1 cellular context compared by ENCODE assay signal in the genomic region with DNA sequence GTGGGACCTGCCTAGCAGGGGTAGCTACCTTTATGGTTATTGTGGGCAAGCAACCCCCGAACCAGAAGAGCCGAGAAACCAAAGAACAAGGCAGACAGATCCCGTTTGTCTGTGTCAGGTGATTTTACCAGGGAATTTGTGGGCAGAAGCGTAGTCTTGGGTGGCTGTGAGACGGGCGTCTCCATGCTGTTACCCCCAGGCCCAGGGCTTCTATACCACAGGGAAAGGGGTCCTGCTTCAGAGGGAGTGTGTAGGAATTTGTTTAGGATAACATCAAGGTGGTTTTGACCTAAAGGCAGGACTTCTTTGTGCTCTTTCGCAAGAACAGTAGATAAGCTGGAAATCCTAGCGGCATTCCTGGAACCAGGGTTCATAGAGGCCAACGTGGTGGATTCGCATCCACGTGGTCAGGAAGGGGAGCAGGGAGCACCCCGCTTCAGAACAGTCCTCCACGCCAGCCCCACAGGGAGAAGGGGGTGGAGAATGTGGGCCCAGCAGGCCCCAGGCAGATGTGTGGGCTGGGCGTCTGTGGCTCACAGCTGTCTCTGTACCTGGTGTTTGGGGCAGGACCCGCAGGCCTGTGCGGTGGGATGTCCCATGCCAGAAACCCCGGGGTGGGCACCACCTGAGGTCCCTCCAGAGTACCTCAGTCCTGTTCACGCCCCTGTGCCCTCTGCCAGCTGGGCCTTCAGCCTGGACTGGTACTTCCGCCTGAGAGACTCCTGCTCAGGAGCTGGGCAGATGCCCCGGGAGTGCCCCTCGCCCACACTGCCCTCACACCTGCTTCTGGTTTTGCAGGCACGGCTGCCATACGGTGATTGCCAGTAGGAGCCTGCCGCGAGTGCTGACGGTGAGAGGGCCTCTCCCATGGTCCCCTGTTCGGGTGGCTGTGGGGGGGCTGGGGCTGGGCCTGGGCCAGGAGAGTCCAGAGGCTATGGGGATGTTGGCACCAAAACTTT.
A peak's percentile ranks its signal among the peaks of the same experiment; 100 is the strongest.
TF ChIP-seq lines count a peak whose summit lies in the region.

No MANE protein-coding gene starts in this region.

TF ChIP-seq in HepG2, 621 proteins besides CTCF, POLR2A, EP300 and RAD21 (continued from another document and continues in another):
- TF ChIP-seq, protein P1, sequence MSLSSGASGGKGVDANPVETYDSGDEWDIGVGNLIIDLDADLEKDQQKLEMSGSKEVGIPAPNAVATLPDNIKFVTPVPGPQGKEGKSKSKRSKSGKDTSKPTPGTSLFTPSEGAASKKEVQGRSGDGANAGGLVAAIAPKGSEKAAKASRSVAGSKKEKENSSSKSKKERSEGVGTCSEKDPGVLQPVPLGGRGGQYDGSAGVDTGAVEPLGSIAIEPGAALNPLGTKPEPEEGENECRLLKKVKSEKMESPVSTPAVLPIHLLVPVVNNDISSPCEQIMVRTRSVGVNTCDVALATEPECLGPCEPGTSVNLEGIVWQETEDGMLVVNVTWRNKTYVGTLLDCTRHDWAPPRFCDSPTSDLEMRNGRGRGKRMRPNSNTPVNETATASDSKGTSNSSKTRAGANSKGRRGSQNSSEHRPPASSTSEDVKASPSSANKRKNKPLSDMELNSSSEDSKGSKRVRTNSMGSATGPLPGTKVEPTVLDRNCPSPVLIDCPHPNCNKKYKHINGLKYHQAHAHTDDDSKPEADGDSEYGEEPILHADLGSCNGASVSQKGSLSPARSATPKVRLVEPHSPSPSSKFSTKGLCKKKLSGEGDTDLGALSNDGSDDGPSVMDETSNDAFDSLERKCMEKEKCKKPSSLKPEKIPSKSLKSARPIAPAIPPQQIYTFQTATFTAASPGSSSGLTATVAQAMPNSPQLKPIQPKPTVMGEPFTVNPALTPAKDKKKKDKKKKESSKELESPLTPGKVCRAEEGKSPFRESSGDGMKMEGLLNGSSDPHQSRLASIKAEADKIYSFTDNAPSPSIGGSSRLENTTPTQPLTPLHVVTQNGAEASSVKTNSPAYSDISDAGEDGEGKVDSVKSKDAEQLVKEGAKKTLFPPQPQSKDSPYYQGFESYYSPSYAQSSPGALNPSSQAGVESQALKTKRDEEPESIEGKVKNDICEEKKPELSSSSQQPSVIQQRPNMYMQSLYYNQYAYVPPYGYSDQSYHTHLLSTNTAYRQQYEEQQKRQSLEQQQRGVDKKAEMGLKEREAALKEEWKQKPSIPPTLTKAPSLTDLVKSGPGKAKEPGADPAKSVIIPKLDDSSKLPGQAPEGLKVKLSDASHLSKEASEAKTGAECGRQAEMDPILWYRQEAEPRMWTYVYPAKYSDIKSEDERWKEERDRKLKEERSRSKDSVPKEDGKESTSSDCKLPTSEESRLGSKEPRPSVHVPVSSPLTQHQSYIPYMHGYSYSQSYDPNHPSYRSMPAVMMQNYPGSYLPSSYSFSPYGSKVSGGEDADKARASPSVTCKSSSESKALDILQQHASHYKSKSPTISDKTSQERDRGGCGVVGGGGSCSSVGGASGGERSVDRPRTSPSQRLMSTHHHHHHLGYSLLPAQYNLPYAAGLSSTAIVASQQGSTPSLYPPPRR (CRISPR knock-in tag; IDR thresholded peaks at IDR 0.05; ENCODE audit: borderline replicate concordance) = peak; percentile 82
- TF ChIP-seq ZSCAN30 (CRISPR knock-in tag; IDR thresholded peaks at IDR 0.05) = 0 out of 2 replicates have a peak, but pooled peaks have one; percentile 13
- TF ChIP-seq, protein P2, sequence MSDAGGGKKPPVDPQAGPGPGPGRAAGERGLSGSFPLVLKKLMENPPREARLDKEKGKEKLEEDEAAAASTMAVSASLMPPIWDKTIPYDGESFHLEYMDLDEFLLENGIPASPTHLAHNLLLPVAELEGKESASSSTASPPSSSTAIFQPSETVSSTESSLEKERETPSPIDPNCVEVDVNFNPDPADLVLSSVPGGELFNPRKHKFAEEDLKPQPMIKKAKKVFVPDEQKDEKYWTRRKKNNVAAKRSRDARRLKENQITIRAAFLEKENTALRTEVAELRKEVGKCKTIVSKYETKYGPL (CRISPR knock-in tag; IDR thresholded peaks at IDR 0.05) = no peak; the same call in 1 of the 2 replicates
- TF ChIP-seq ATM (IDR thresholded peaks at IDR 0.05; ENCODE audit: borderline replicate concordance) = no peak
- no peak for TF ChIP-seq SRSF1 (optimal IDR thresholded peaks at IDR 0.05; ENCODE audit: low read depth, low read length)
- TF ChIP-seq, protein P3, sequence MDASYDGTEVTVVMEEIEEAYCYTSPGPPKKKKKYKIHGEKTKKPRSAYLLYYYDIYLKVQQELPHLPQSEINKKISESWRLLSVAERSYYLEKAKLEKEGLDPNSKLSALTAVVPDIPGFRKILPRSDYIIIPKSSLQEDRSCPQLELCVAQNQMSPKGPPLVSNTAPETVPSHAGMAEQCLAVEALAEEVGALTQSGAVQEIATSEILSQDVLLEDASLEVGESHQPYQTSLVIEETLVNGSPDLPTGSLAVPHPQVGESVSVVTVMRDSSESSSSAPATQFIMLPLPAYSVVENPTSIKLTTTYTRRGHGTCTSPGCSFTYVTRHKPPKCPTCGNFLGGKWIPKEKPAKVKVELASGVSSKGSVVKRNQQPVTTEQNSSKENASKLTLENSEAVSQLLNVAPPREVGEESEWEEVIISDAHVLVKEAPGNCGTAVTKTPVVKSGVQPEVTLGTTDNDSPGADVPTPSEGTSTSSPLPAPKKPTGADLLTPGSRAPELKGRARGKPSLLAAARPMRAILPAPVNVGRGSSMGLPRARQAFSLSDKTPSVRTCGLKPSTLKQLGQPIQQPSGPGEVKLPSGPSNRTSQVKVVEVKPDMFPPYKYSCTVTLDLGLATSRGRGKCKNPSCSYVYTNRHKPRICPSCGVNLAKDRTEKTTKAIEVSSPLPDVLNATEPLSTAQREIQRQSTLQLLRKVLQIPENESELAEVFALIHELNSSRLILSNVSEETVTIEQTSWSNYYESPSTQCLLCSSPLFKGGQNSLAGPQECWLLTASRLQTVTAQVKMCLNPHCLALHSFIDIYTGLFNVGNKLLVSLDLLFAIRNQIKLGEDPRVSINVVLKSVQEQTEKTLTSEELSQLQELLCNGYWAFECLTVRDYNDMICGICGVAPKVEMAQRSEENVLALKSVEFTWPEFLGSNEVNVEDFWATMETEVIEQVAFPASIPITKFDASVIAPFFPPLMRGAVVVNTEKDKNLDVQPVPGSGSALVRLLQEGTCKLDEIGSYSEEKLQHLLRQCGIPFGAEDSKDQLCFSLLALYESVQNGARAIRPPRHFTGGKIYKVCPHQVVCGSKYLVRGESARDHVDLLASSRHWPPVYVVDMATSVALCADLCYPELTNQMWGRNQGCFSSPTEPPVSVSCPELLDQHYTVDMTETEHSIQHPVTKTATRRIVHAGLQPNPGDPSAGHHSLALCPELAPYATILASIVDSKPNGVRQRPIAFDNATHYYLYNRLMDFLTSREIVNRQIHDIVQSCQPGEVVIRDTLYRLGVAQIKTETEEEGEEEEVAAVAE (CRISPR knock-in tag; IDR thresholded peaks at IDR 0.05; ENCODE audit: borderline replicate concordance) = peak; percentile 89
- no peak for TF ChIP-seq SOX6 (IDR thresholded peaks at IDR 0.05)
- TF ChIP-seq SOX6 (CRISPR knock-in tag; IDR thresholded peaks at IDR 0.05) = peak; percentile 89
- no peak for TF ChIP-seq ZNF274 (CRISPR knock-in tag; IDR thresholded peaks at IDR 0.05)
- no peak for TF ChIP-seq ZNF883 (CRISPR knock-in tag; IDR thresholded peaks at IDR 0.05; ENCODE audit: not compliant biosample characterization)
- TF ChIP-seq MIER2 (CRISPR knock-in tag; IDR thresholded peaks at IDR 0.05) = peak; percentile 64; the same call in 1 of the 2 replicates
- peak; percentile 45; the same call in 1 of the 2 replicates for TF ChIP-seq ZNF768 (CRISPR knock-in tag; IDR thresholded peaks at IDR 0.05)
- TF ChIP-seq ZNF441 (CRISPR knock-in tag; IDR thresholded peaks at IDR 0.05; ENCODE audit: borderline replicate concordance) = 0 out of 2 replicates have a peak, but pooled peaks have one; percentile 18
- no peak for TF ChIP-seq ATF7 (IDR thresholded peaks at IDR 0.05)
- 0 out of 2 replicates have a peak, but pooled peaks have one; percentile 70 for TF ChIP-seq ATF7 (CRISPR knock-in tag; IDR thresholded peaks at IDR 0.05)
- no peak for TF ChIP-seq ZNF557 (CRISPR knock-in tag; IDR thresholded peaks at IDR 0.05)
- peak; percentile 88; the same call in 1 of the 2 replicates for TF ChIP-seq MIER3 (CRISPR knock-in tag; IDR thresholded peaks at IDR 0.05; ENCODE audit: borderline replicate concordance)
- TF ChIP-seq KLF16 (CRISPR knock-in tag; IDR thresholded peaks at IDR 0.05) = peak in 1 of 2 experiments; percentile 96; a peak in 2 of 4 replicates
- peak; percentile 97 for TF ChIP-seq RARA (CRISPR knock-in tag; IDR thresholded peaks at IDR 0.05)
- TF ChIP-seq CREB1 (IDR thresholded peaks at IDR 0.05) = no peak
- TF ChIP-seq CREB1 (CRISPR knock-in tag; IDR thresholded peaks at IDR 0.05) = peak; percentile 57; the same call in 1 of the 2 replicates
- peak; percentile 52; the same call in 1 of the 2 replicates for TF ChIP-seq ZNF816 (CRISPR knock-in tag; IDR thresholded peaks at IDR 0.05; ENCODE audit: borderline replicate concordance)
- TF ChIP-seq RCOR2 (CRISPR knock-in tag; IDR thresholded peaks at IDR 0.05) = peak; percentile 79
- peak; percentile 96 for TF ChIP-seq RXRA (CRISPR knock-in tag; IDR thresholded peaks at IDR 0.05)
- TF ChIP-seq FOSL2 (CRISPR knock-in tag; IDR thresholded peaks at IDR 0.05) = peak; percentile 83
- TF ChIP-seq ZNF496 (CRISPR knock-in tag; IDR thresholded peaks at IDR 0.05; ENCODE audit: insufficient replicate concordance) = no peak
- no peak for TF ChIP-seq ZNF44 (CRISPR knock-in tag; IDR thresholded peaks at IDR 0.05)
- 0 out of 2 replicates have a peak, but pooled peaks have one; percentile 49 for TF ChIP-seq ZNF431 (CRISPR knock-in tag; IDR thresholded peaks at IDR 0.05; ENCODE audit: borderline replicate concordance, low read depth)
- 0 out of 2 replicates have a peak, but pooled peaks have one; percentile 44 for TF ChIP-seq MEF2D (CRISPR knock-in tag; IDR thresholded peaks at IDR 0.05)
- TF ChIP-seq HMGA1 (CRISPR knock-in tag; conservative IDR thresholded peaks at IDR 0.05) = no peak
- TF ChIP-seq, protein P4, sequence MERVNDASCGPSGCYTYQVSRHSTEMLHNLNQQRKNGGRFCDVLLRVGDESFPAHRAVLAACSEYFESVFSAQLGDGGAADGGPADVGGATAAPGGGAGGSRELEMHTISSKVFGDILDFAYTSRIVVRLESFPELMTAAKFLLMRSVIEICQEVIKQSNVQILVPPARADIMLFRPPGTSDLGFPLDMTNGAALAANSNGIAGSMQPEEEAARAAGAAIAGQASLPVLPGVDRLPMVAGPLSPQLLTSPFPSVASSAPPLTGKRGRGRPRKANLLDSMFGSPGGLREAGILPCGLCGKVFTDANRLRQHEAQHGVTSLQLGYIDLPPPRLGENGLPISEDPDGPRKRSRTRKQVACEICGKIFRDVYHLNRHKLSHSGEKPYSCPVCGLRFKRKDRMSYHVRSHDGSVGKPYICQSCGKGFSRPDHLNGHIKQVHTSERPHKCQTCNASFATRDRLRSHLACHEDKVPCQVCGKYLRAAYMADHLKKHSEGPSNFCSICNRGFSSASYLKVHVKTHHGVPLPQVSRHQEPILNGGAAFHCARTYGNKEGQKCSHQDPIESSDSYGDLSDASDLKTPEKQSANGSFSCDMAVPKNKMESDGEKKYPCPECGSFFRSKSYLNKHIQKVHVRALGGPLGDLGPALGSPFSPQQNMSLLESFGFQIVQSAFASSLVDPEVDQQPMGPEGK (CRISPR knock-in tag; IDR thresholded peaks at IDR 0.05) = peak; percentile 92
- TF ChIP-seq, protein P5, sequence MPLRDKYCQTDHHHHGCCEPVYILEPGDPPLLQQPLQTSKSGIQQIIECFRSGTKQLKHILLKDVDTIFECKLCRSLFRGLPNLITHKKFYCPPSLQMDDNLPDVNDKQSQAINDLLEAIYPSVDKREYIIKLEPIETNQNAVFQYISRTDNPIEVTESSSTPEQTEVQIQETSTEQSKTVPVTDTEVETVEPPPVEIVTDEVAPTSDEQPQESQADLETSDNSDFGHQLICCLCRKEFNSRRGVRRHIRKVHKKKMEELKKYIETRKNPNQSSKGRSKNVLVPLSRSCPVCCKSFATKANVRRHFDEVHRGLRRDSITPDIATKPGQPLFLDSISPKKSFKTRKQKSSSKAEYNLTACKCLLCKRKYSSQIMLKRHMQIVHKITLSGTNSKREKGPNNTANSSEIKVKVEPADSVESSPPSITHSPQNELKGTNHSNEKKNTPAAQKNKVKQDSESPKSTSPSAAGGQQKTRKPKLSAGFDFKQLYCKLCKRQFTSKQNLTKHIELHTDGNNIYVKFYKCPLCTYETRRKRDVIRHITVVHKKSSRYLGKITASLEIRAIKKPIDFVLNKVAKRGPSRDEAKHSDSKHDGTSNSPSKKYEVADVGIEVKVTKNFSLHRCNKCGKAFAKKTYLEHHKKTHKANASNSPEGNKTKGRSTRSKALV (CRISPR knock-in tag; IDR thresholded peaks at IDR 0.05) = no peak
- TF ChIP-seq ZKSCAN8 (CRISPR knock-in tag; IDR thresholded peaks at IDR 0.05; ENCODE audit: borderline replicate concordance) = peak; percentile 92
- peak; percentile 47; the same call in 1 of the 2 replicates for TF ChIP-seq MEIS2 (CRISPR knock-in tag; IDR thresholded peaks at IDR 0.05)
- 0 out of 2 replicates have a peak, but pooled peaks have one; percentile 51 for TF ChIP-seq GTF3A (CRISPR knock-in tag; conservative IDR thresholded peaks at IDR 0.05)
- no peak; the same call in 1 of the 2 replicates for TF ChIP-seq ZNF747 (CRISPR knock-in tag; IDR thresholded peaks at IDR 0.05; ENCODE audit: borderline replicate concordance)
- no peak for TF ChIP-seq KLF9 (CRISPR knock-in tag; IDR thresholded peaks at IDR 0.05; ENCODE audit: low read depth)
- TF ChIP-seq, protein P6, sequence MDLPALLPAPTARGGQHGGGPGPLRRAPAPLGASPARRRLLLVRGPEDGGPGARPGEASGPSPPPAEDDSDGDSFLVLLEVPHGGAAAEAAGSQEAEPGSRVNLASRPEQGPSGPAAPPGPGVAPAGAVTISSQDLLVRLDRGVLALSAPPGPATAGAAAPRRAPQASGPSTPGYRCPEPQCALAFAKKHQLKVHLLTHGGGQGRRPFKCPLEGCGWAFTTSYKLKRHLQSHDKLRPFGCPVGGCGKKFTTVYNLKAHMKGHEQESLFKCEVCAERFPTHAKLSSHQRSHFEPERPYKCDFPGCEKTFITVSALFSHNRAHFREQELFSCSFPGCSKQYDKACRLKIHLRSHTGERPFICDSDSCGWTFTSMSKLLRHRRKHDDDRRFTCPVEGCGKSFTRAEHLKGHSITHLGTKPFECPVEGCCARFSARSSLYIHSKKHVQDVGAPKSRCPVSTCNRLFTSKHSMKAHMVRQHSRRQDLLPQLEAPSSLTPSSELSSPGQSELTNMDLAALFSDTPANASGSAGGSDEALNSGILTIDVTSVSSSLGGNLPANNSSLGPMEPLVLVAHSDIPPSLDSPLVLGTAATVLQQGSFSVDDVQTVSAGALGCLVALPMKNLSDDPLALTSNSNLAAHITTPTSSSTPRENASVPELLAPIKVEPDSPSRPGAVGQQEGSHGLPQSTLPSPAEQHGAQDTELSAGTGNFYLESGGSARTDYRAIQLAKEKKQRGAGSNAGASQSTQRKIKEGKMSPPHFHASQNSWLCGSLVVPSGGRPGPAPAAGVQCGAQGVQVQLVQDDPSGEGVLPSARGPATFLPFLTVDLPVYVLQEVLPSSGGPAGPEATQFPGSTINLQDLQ (CRISPR knock-in tag; IDR thresholded peaks at IDR 0.05) = peak; percentile 70; the same call in 1 of the 2 replicates
- TF ChIP-seq, protein P7, sequence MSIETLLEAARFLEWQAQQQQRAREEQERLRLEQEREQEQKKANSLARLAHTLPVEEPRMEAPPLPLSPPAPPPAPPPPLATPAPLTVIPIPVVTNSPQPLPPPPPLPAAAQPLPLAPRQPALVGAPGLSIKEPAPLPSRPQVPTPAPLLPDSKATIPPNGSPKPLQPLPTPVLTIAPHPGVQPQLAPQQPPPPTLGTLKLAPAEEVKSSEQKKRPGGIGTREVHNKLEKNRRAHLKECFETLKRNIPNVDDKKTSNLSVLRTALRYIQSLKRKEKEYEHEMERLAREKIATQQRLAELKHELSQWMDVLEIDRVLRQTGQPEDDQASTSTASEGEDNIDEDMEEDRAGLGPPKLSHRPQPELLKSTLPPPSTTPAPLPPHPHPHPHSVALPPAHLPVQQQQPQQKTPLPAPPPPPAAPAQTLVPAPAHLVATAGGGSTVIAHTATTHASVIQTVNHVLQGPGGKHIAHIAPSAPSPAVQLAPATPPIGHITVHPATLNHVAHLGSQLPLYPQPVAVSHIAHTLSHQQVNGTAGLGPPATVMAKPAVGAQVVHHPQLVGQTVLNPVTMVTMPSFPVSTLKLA (IDR thresholded peaks at IDR 0.05) = peak; percentile 73
- no peak for TF ChIP-seq KMT2A (CRISPR knock-in tag; IDR thresholded peaks at IDR 0.05)
